ENCODE assay signal across 8 cellular contexts in the genomic region with DNA sequence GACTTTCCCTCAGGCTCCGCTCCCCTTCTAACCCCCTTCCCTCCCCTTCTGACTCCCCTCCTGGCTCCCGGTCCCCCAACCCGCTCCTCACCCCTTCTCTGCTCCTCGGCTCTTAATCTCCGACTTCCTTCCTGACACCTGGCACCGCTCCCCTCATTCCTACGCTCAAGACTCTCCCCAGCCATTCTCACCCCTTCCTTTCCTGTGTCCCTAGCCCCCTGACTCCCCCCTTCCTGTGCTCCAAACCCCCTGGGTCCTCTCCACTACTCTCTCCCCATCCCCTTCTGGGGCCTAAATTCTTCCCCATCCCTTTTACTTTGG. TPM values are rescaled to one million over a fixed set of nuclear protein-coding genes. Genes with fewer than 3 reads are reported as not detected.
A peak's percentile ranks its signal among the peaks of the same experiment; 100 is the strongest.
DNase-seq lines count a peak whose midpoint lies in the region; ATAC-seq and TF ChIP-seq lines count a peak whose summit lies in the region.

No MANE protein-coding gene starts in this region.

- peak overlapping the region; percentile 96 for H3K27ac Mint-ChIP-seq in activated naive CD4-positive, alpha-beta T cell treated with anti-CD3 and anti-CD28 coated beads, Interleukin-2, amount 50 U/mL, for 24 hours
- peak overlapping the region; percentile 73 for H3K27ac Mint-ChIP-seq in type B pancreatic cell

- H3K4me3 ChIP-seq in ascending aorta (peak overlapping the region; percentile 68 to 99), right lobe of liver (peak overlapping the region; percentile 70 to 97 (median 93))

- H3K36me3 ChIP-seq in ascending aorta (peaks cover 23 to 31% of the 10 kb centered on the region in 2 donors), right lobe of liver (peaks cover 0 to 27% (median 5%) of the 10 kb centered on the region in 4 donors)

- H3K9me3 ChIP-seq in ascending aorta = no peaks in the 10 kb centered on the region
- no peaks in the 10 kb centered on the region for H3K9me3 ChIP-seq in right lobe of liver

- peaks cover 4 to 7% of the 10 kb centered on the region in 2 donors for H3K4me1 ChIP-seq in ascending aorta
- H3K4me1 ChIP-seq in right lobe of liver = peaks cover 0 to 8% (median 3%) of the 10 kb centered on the region in 4 donors

- H3K27ac ChIP-seq in ascending aorta (peak overlapping the region; percentile 80 to 91), right lobe of liver (peak overlapping the region; percentile 72 to 83 (median 79))

- H3K27me3 ChIP-seq in ascending aorta = no peaks in the 10 kb centered on the region
- H3K27me3 ChIP-seq in right lobe of liver = no peaks in the 10 kb centered on the region

- H3K9me3 Mint-ChIP-seq in activated naive CD4-positive, alpha-beta T cell treated with anti-CD3 and anti-CD28 coated beads, Interleukin-2, amount 50 U/mL, for 24 hours = no peaks in the 10 kb centered on the region
- no peaks in the 10 kb centered on the region for H3K9me3 Mint-ChIP-seq in type B pancreatic cell

- intact Hi-C loops in ascending aorta (cut with DNase I) = no loop called here
- intact Hi-C loops in right lobe of liver (cut with DNase I) = no loop called here

- H3K36me3 Mint-ChIP-seq in activated naive CD4-positive, alpha-beta T cell treated with anti-CD3 and anti-CD28 coated beads, Interleukin-2, amount 50 U/mL, for 24 hours = peaks cover 2% of the 10 kb centered on the region
- no peaks in the 10 kb centered on the region for H3K36me3 Mint-ChIP-seq in type B pancreatic cell

- TF ChIP-seq CTCF in ascending aorta (IDR thresholded peaks at IDR 0.05) = no peak
- TF ChIP-seq CTCF in right lobe of liver (IDR thresholded peaks at IDR 0.05) = no peak
- no peak for TF ChIP-seq CTCF in type B pancreatic cell (conservative IDR thresholded peaks at IDR 0.05)

- DNase-seq in activated naive CD4-positive, alpha-beta T cell (lab: John Stamatoyannopoulos, UW) = no peak
- DNase-seq in ascending aorta (ENCODE audit: low spot score in 2 of 2) (no peak), right lobe of liver (no peak), type B pancreatic cell (ENCODE audit: extremely low spot score, unreplicated experiment) (no peak), activated gamma-delta T cell (lab: John Stamatoyannopoulos, UW) (no peak), HT-29 (ENCODE audit: low spot score) (no peak)
- no peak for DNase-seq in activated CD8-positive, alpha-beta memory T cell treated with anti-CD3 and anti-CD28 coated beads for 24 hours

- WGBS in right lobe of liver (ENCODE audit: insufficient coverage, low coverage, low lambda C conversion rate, missing lambda C conversion rate) = 0% methylated on average over 7 of the region's 7 CpGs

- peak in 1 of 4 donors; percentile 16 for ATAC-seq in right lobe of liver

- H3K27me3 Mint-ChIP-seq in activated naive CD4-positive, alpha-beta T cell treated with anti-CD3 and anti-CD28 coated beads, Interleukin-2, amount 50 U/mL, for 24 hours = no peaks in the 10 kb centered on the region
- H3K27me3 Mint-ChIP-seq in type B pancreatic cell = no peaks in the 10 kb centered on the region

- H3K4me3 Mint-ChIP-seq in activated naive CD4-positive, alpha-beta T cell treated with anti-CD3 and anti-CD28 coated beads, Interleukin-2, amount 50 U/mL, for 24 hours = peak overlapping the region; percentile 92
- H3K4me3 Mint-ChIP-seq in type B pancreatic cell = peak overlapping the region; percentile 90

- H3K4me1 Mint-ChIP-seq in activated naive CD4-positive, alpha-beta T cell treated with anti-CD3 and anti-CD28 coated beads, Interleukin-2, amount 50 U/mL, for 24 hours = peaks cover 17% of the 10 kb centered on the region
- no peaks in the 10 kb centered on the region for H3K4me1 Mint-ChIP-seq in type B pancreatic cell (ENCODE audit: unreplicated experiment)

- no peak for TF ChIP-seq POLR2A in right lobe of liver (IDR thresholded peaks at IDR 0.05)

RNA-seq across cellular contexts. Expression of gene CLPP, which starts 0.7 kb away (rescaled TPM):
- total RNA-seq in ascending aorta (240 TPM), right lobe of liver (100 to 1,000 TPM in 2 of 6 experiments, 10 to 100 TPM in 4; 38.0 to 112 (median 53.8) TPM), type B pancreatic cell (ENCODE audit: low replicate concordance) (61.6 and 70.7 TPM in 2 replicates)
- total RNA-seq in HT-29 (2014; rRNA removed; shearing (Covaris generic)) = 114 and 124 TPM in 2 replicates

RNA-seq across cellular contexts. Expression of gene ALKBH7, which starts 10.6 kb away (rescaled TPM):
- total RNA-seq in ascending aorta = 68.8 TPM
- 10 to 100 TPM; 60.7 to 78.4 (median 72.2) TPM for total RNA-seq in right lobe of liver
- 53.2 and 71.0 TPM in 2 replicates for total RNA-seq in type B pancreatic cell (ENCODE audit: low replicate concordance)
- 52.4 and 61.2 TPM in 2 replicates for total RNA-seq in HT-29 (2014; rRNA removed; shearing (Covaris generic))

RNA-seq across cellular contexts. Expression of gene PSPN, which starts 13.7 kb away (rescaled TPM):
- total RNA-seq in ascending aorta (not detected), right lobe of liver (1 to 10 TPM in 3 of 6 experiments, under 1 TPM in 3; 0.55 to 1.9 (median 1.0) TPM), type B pancreatic cell (ENCODE audit: low replicate concordance) (2.8 and 4.8 TPM in 2 replicates)
- 0.28 and 0.47 TPM in 2 replicates for total RNA-seq in HT-29 (2014; rRNA removed; shearing (Covaris generic))

RNA-seq across cellular contexts. Expression of gene ACER1, which starts 28.6 kb away (rescaled TPM):
- total RNA-seq in ascending aorta = not detected
- under 1 TPM in 1 of 6 experiments, not detected in 5; 0.48 TPM for total RNA-seq in right lobe of liver
- total RNA-seq in type B pancreatic cell (ENCODE audit: low replicate concordance) = not detected in 2 replicates
- total RNA-seq in HT-29 (2014; rRNA removed; shearing (Covaris generic)) = not detected in 2 replicates

RNA-seq across cellular contexts. Expression of gene GTF2F1, which starts 31.0 kb away (rescaled TPM):
- total RNA-seq in ascending aorta (67.9 TPM), right lobe of liver (10 to 100 TPM; 12.8 to 22.7 (median 19.8) TPM), type B pancreatic cell (ENCODE audit: low replicate concordance) (63.3 and 72.4 TPM in 2 replicates)
- total RNA-seq in HT-29 (2014; rRNA removed; shearing (Covaris generic)) = 37.0 and 40.9 TPM in 2 replicates
